ENCODE assay signal across 8 cellular contexts in genomic region chr7:158957921-158958471, GRCh38.
DNase-seq lines count a peak whose midpoint lies in the region; ATAC-seq, FAIRE-seq and TF ChIP-seq lines count a peak whose summit lies in the region.

No MANE protein-coding gene starts in this region.

- intact Hi-C loops in ovary (cut with DNase I): no loop called here

- WGBS in ovary, 3 donors: 10 to 23% (median 18%) methylated on average over 33 of the region's 33 CpGs

- TF ChIP-seq CTCF in ovary (IDR thresholded peaks at IDR 0.05): no peak

- peak; percentile 48 for FAIRE-seq in HTR-8/SVneo (lab: Jason Lieb, UNC)

- H3K27ac ChIP-seq in epithelial cell of prostate (no peak overlapping the region), ovary (no peak overlapping the region)

- H3K36me3 ChIP-seq in ovary: no peaks in the 10 kb centered on the region

- ATAC-seq in GM18907 (IDR thresholded peaks at IDR 0.05; ENCODE audit: unreplicated experiment) (peak; percentile 82), GM18520 (IDR thresholded peaks at IDR 0.05; ENCODE audit: unreplicated experiment) (no peak)

- no peak for DNase-seq in HTR-8/SVneo (ENCODE audit: insufficient read length, low spot score)
- peak; percentile 16 for DNase-seq in T-helper 22 cell (ENCODE audit: low read depth)
- peak; percentile 16 for DNase-seq in epithelial cell of prostate (ENCODE audit: low read depth, low spot score)
- DNase-seq in stimulated activated CD4-positive, alpha-beta T cell treated with anti-CD3 and anti-CD28 coated beads, Interleukin-4, amount 100 ng/mL, for 1 hour: peak; percentile 29
- DNase-seq in NK-92 (lab: John Stamatoyannopoulos, UW; ENCODE audit: unreplicated experiment): no peak
- DNase-seq in ovary: no peak

- no peaks in the 10 kb centered on the region for H3K9me3 ChIP-seq in ovary

- TF ChIP-seq EP300 in ovary (IDR thresholded peaks at IDR 0.05): no peak

- H3K27me3 ChIP-seq in ovary: no peaks in the 10 kb centered on the region

- H3K4me1 ChIP-seq in ovary (ENCODE audit: insufficient read depth): peaks cover 5% of the 10 kb centered on the region

- H3K4me3 ChIP-seq in ovary: no peak overlapping the region

- TF ChIP-seq POLR2A in ovary (IDR thresholded peaks at IDR 0.05): no peak

Comparison
In these comparisons a context has a peak if more than half of its experiments do, and no peak if none do; other contexts are left out.
1. DNase-seq: peak in T-helper 22 cell (single experiment), epithelial cell of prostate (single experiment) and stimulated activated CD4-positive, alpha-beta T cell treated with anti-CD3 and anti-CD28 coated beads, Interleukin-4, amount 100 ng/mL, for 1 hour (single experiment); none in HTR-8/SVneo (single experiment), NK-92 (single experiment) and ovary (0 of 5).